In genomic region chr6:139134817-139135577, GRCh38 we compare ENCODE assay signal across 8 cellular contexts. TPM values are rescaled to one million over a fixed set of nuclear protein-coding genes. Genes with fewer than 3 reads are reported as not detected.
DNase-seq lines count a peak whose midpoint lies in the region; ATAC-seq and TF ChIP-seq lines count a peak whose summit lies in the region.

Gene HECA, plus strand, starts transcription at chr6:139135080. Its CDS starts 317 bp downstream, at chr6:139135397.

- no peaks in the 10 kb centered on the region for H3K9me3 Mint-ChIP-seq in natural killer cell treated with Interleukin-12 subunit alpha and Interleukin-12 subunit beta and Interleukin-15 and Interleukin-18, amount 100 ng/mL, for 72 hours

- peaks cover 25% of the 10 kb centered on the region for H3K4me1 ChIP-seq in Loucy (ENCODE audit: insufficient read depth, low read length, poor library complexity, severe bottlenecking)

- peak; percentile 94 to 95 for ATAC-seq in natural killer cell treated with Interleukin-12 subunit alpha and Interleukin-12 subunit beta and Interleukin-15 and Interleukin-18, amount 100 ng/mL, for 72 hours

- no peak for TF ChIP-seq CTCF in Loucy (conservative IDR thresholded peaks at IDR 0.05; ENCODE audit: low read length)
- TF ChIP-seq CTCF in fibroblast of pulmonary artery (IDR thresholded peaks at IDR 0.05; ENCODE audit: low read length, missing control alignments) = no peak

- H3K27me3 Mint-ChIP-seq in natural killer cell treated with Interleukin-12 subunit alpha and Interleukin-12 subunit beta and Interleukin-15 and Interleukin-18, amount 100 ng/mL, for 72 hours = no peaks in the 10 kb centered on the region

- H3K4me2 ChIP-seq in Loucy (ENCODE audit: low read depth, low read length, poor library complexity, severe bottlenecking) = peak within 1 kb of the TSS; percentile 79

- H3K36me3 ChIP-seq in H7 (replicated peaks; ENCODE audit: control insufficient read depth, insufficient read depth, low read length) = no peaks in the 10 kb centered on the region
- no peaks in the 10 kb centered on the region for H3K36me3 ChIP-seq in Loucy (ENCODE audit: insufficient read depth, low read length)

- peak within 1 kb of the TSS; percentile 79 for H2AFZ ChIP-seq in Loucy (ENCODE audit: low read length)

- H3K4me3 ChIP-seq in H7 (ENCODE audit: insufficient read depth, low read depth, low read length) = peak within 1 kb of the TSS; percentile 80
- peak within 1 kb of the TSS; percentile 80 for H3K4me3 ChIP-seq in Loucy (ENCODE audit: low read length, poor library complexity, severe bottlenecking)
- peak within 1 kb of the TSS; percentile 75 for H3K4me3 ChIP-seq in fibroblast of pulmonary artery (replicated peaks; ENCODE audit: low read depth, low read length)

- peaks cover 37% of the 10 kb centered on the region for H3K79me2 ChIP-seq in Loucy (ENCODE audit: insufficient read depth, low read length)

- H3K27ac Mint-ChIP-seq in natural killer cell treated with Interleukin-12 subunit alpha and Interleukin-12 subunit beta and Interleukin-15 and Interleukin-18, amount 100 ng/mL, for 72 hours = peak within 1 kb of the TSS; percentile 94 to 96

- peaks cover 5% of the 10 kb centered on the region; the same call in 1 of the 2 replicates for H3F3A ChIP-seq in Loucy (ENCODE audit: low read depth)

- H4K20me1 ChIP-seq in Loucy (ENCODE audit: insufficient read depth, low read length, poor library complexity, severe bottlenecking) = peaks cover 26% of the 10 kb centered on the region

- peak; percentile 93 for DNase-seq in EH (ENCODE audit: low read depth)
- DNase-seq in H7 = peak; percentile 95
- peak; percentile 68 to 84 for DNase-seq in SHP77 (lab: John Stamatoyannopoulos, UW)
- peak; percentile 97 for DNase-seq in activated effector memory CD4-positive, alpha-beta T cell treated with Interleukin-2 at 50 U/mL for 16 hours
- peak; percentile 96 for DNase-seq in fibroblast of pulmonary artery (ENCODE audit: low read depth)
- DNase-seq in natural killer cell treated with Interleukin-12 subunit alpha and Interleukin-12 subunit beta and Interleukin-15 and Interleukin-18, amount 100 ng/mL, for 72 hours (ENCODE audit: low spot score) = peak; percentile 98
- peak; percentile 97 for DNase-seq in stimulated activated naive CD4-positive, alpha-beta T cell treated with Interleukin-2 at 50 U/mL for 16 hours (lab: John Stamatoyannopoulos, UW)

- H3K9me3 ChIP-seq in Loucy (ENCODE audit: insufficient read depth, low read depth, low read length) = no peaks in the 10 kb centered on the region

- H3K4me3 Mint-ChIP-seq in natural killer cell treated with Interleukin-12 subunit alpha and Interleukin-12 subunit beta and Interleukin-15 and Interleukin-18, amount 100 ng/mL, for 72 hours = peak within 1 kb of the TSS; percentile 98

- H3K4me1 Mint-ChIP-seq in natural killer cell treated with Interleukin-12 subunit alpha and Interleukin-12 subunit beta and Interleukin-15 and Interleukin-18, amount 100 ng/mL, for 72 hours (ENCODE audit: low read depth in 2 of 2) = peaks cover 43 to 55% of the 10 kb centered on the region in 2 donors

- H3K9me2 ChIP-seq in Loucy (replicated peaks; ENCODE audit: low read depth, low read length) = no peaks in the 10 kb centered on the region

- H3K36me3 Mint-ChIP-seq in natural killer cell treated with Interleukin-12 subunit alpha and Interleukin-12 subunit beta and Interleukin-15 and Interleukin-18, amount 100 ng/mL, for 72 hours = peaks cover 16% of the 10 kb centered on the region

- peaks cover 8% of the 10 kb centered on the region for H3K27me3 ChIP-seq in H7 (ENCODE audit: control insufficient read depth, insufficient read depth, low read length)
- no peaks in the 10 kb centered on the region for H3K27me3 ChIP-seq in Loucy (ENCODE audit: insufficient read depth, low read length, poor library complexity, severe bottlenecking)

- peak within 1 kb of the TSS; percentile 70 for H3K9ac ChIP-seq in Loucy (ENCODE audit: low read depth, low read length, poor library complexity, severe bottlenecking)

RNA-seq across cellular contexts. Expression of gene HECA, which starts in this region (rescaled TPM):
- 4.4 and 7.4 TPM in 2 replicates for total RNA-seq in H7 (2014; rRNA removed; shearing (Covaris generic))
- 10 to 100 TPM; 30.3 to 34.5 TPM for total RNA-seq in natural killer cell treated with Interleukin-12 subunit alpha and Interleukin-12 subunit beta and Interleukin-15 and Interleukin-18, amount 100 ng/mL, for 72 hours

Comparison
In these comparisons a context has a peak if more than half of its experiments do, and no peak if none do; other contexts are left out.
1. Peak in every context shown above with its lines: DNase-seq, ATAC-seq and H3K4me3 ChIP-seq.